Comparison of ENCODE assay signal across 26 cellular contexts in the genomic region with DNA sequence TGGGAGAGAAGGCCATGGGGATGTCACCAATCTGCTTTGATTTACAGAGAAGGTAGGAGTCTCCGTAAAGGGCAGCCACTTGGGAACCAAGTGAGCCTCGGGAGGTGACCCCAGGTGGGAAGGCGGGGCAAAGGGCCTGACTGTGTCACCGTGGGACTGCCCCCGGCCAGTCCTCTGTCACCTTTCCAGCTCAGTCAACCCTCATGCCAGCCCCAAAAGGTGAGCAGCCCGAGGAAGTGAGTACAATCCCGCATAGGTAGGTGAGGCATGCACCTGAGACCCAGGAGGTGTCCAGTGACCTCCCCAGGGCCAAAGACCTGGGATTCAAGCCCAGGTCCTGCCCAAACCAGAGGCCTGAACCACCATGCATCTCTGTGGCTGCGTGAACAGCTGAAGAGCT.
"Had no signal": no experiment of that assay in that cellular context is flagged by ENCODE, and none has a peak within 500 bp of the region (broad histone marks: within the 10 kb centered on the region; RNA-seq: fewer than 3 reads in every experiment).

No MANE protein-coding gene starts in this region.

- ATAC-seq: activated naive CD4-positive, alpha-beta T cell treated with anti-CD3 and anti-CD28 coated beads, Interleukin-2, amount 50 U/mL, for 72 hours; activated T-cell treated with anti-CD3 and anti-CD28 coated beads, Interleukin-2, amount 50 U/mL, for 72 hours; esophagus mucosa; WTC11 had no signal

- DNase-seq: activated CD4-positive, alpha-beta memory T cell treated with anti-CD3 and anti-CD28 coated beads, Interleukin-2, amount 10 ng/mL, durations not matched to agents 7 days and 5 days; activated CD4-positive, alpha-beta T cell treated with anti-CD3 and anti-CD28 coated beads for 1 hour; activated CD4-positive, alpha-beta T cell treated with anti-CD3 and anti-CD28 coated beads for 4 hours; activated CD4-positive, alpha-beta T cell treated with anti-CD3 and anti-CD28 coated beads, Interleukin-2, amount 10 ng/mL, durations not matched to agents 7 days and 5 days; activated CD4-positive, alpha-beta T cell treated with anti-CD3 and anti-CD28 coated beads, Interleukin-2, amount 50 U/mL, for 4 hours; activated CD8-positive, alpha-beta memory T cell treated with anti-CD3 and anti-CD28 coated beads, Interleukin-2, amount 50 U/mL, for 48 hours; activated gamma-delta T cell; activated naive CD4-positive, alpha-beta T cell; activated naive CD4-positive, alpha-beta T cell treated with anti-CD3 and anti-CD28 coated beads, Interleukin-2, amount 10 ng/mL, durations not matched to agents 7 days and 5 days; activated naive CD8-positive, alpha-beta T cell treated with anti-CD3 and anti-CD28 coated beads, Interleukin-2, amount 10 ng/mL, durations not matched to agents 7 days and 5 days; activated T-cell treated with anti-CD3 and anti-CD28 coated beads for 4 hours; activated T-cell treated with anti-CD3 and anti-CD28 coated beads, Interleukin-2, amount 50 U/mL, for 24 hours; activated T-cell treated with anti-CD3 and anti-CD28 coated beads, Interleukin-2, amount 50 U/mL, for 72 hours; dorsolateral prefrontal cortex; effector memory CD4-positive, alpha-beta T cell; endodermal cell; foreskin fibroblast; head of caudate nucleus; T-helper 2 cell had no signal

- H3K27me3 ChIP-seq: ascending aorta had no signal

- H3K4me1 ChIP-seq: ascending aorta had no signal

- H3K9me3 ChIP-seq: ascending aorta had no signal

- FAIRE-seq: bronchial epithelial cell, frontal cortex had no signal

- H3K36me3 ChIP-seq: ascending aorta had no signal

- H3K27ac ChIP-seq: ascending aorta, coronary artery, dorsolateral prefrontal cortex had no signal

- H3K4me3 ChIP-seq: ascending aorta, coronary artery, dorsolateral prefrontal cortex had no signal
